Comparison of ENCODE assay signal across 8 cellular contexts in the genomic region with DNA sequence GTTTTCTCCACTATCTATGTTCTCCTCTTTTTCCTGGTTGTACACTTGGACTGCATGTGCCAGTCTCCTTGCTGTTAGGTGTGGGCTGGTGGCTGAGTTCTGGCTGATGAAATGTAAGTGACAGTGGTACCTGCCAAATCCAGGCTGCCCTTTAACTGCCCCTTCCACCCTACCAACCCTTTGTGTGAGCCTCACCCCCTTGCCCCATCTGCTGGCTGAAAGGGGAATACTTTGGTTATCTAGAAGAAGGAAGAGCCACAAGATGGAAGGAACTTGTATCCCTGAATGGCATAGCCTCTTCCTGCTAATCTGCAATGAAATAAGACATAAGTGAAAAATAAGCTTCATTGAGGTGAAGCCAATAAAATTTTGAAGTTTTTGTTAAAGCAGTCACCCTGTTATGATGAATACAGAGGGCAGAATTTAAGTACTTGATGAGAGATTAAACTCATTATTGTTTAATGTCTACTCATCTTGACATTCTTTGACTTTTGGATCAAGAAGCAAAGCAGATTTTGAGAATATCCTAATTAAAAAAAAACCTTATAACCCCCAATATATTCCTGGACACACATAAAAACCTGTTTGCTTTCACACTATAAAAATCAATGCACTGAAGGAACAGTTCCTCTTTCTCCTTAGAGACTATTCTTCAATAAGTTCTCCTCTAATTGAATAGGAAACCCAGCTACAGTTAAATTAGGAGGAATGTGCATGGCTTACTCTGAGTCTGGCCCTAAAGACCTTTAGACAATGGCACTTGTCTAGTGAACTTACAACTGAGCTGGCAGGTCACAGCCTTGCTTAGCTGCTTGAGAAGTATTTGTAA.
DNase-seq lines count a peak whose midpoint lies in the region; ATAC-seq and TF ChIP-seq lines count a peak whose summit lies in the region.

No MANE protein-coding gene starts in this region.

- peak; percentile 32 for TF ChIP-seq CTCF in osteocyte (IDR thresholded peaks at IDR 0.05)

- H3K4me3 Mint-ChIP-seq in T-cell (peak overlapping the region in 1 of 3 donors; percentile 16), osteocyte (ENCODE audit: unreplicated experiment) (no peak overlapping the region)
- H3K4me3 Mint-ChIP-seq in effector memory CD8-positive, alpha-beta T cell: no peak overlapping the region

- CTCF ChIA-PET in T-cell (lab: Charles Lee): interaction anchor here (0.5 to 2.1 kb wide), 8 partner anchors 9 to 1026 kb away, joined by 3 to 7 read pairs (median 3); no protein-coding TSS in a partner anchor

- POLR2A ChIA-PET in T-cell (lab: Charles Lee): interaction anchor here in 1 of 2 donors (0.7 kb wide), 1 partner anchor 530 kb away, joined by 3 read pairs; no protein-coding TSS in a partner anchor

- H3K27ac Mint-ChIP-seq in T-cell (peak overlapping the region; percentile 24 to 72), osteocyte (ENCODE audit: unreplicated experiment) (no peak overlapping the region)
- peak overlapping the region in 1 of 2 donors; percentile 82 for H3K27ac Mint-ChIP-seq in effector memory CD8-positive, alpha-beta T cell

- ATAC-seq in T-cell (replicated peaks in 1 of 4): no peak
- peak; percentile 26 for ATAC-seq in effector memory CD8-positive, alpha-beta T cell (replicated peaks)

- H3K9me3 Mint-ChIP-seq in T-cell (peaks cover 0 to 8% (median 3%) of the 10 kb centered on the region in 3 donors), osteocyte (ENCODE audit: unreplicated experiment) (peaks cover 9% of the 10 kb centered on the region)
- H3K9me3 Mint-ChIP-seq in effector memory CD8-positive, alpha-beta T cell: no peaks in the 10 kb centered on the region

- H3K36me3 Mint-ChIP-seq in T-cell (no peaks in the 10 kb centered on the region), osteocyte (ENCODE audit: unreplicated experiment) (no peaks in the 10 kb centered on the region)
- H3K36me3 Mint-ChIP-seq in effector memory CD8-positive, alpha-beta T cell (ENCODE audit: insufficient read depth): peaks cover 4% of the 10 kb centered on the region

- intact Hi-C loops in posterior cingulate gyrus (cut with DNase I): no loop called here

- H3K27me3 Mint-ChIP-seq in T-cell (no peaks in the 10 kb centered on the region), osteocyte (ENCODE audit: unreplicated experiment) (no peaks in the 10 kb centered on the region)
- H3K27me3 Mint-ChIP-seq in effector memory CD8-positive, alpha-beta T cell: no peaks in the 10 kb centered on the region

- peak in 2 of 3 donors; percentile 44 to 49 for DNase-seq in stimulated activated CD4-positive, alpha-beta T cell treated with anti-CD3 and anti-CD28 coated beads, Interleukin-12 subunit alpha, Interleukin-12 subunit beta, amount 100 ng/mL, for 48 hours (ENCODE audit: low read depth in 2 of 3, low spot score in 1 of 3)
- DNase-seq in stimulated activated CD4-positive, alpha-beta T cell treated with anti-CD3 and anti-CD28 coated beads, Interleukin-12 subunit alpha, Interleukin-12 subunit beta, amount 100 ng/mL, for 4 hours: no peak
- DNase-seq in LoVo (ENCODE audit: low spot score) (peak; percentile 67), T-cell (peak in 14 of 34 experiments; percentile 24 to 50 (median 34)), osteocyte (ENCODE audit: extremely low spot score, unreplicated experiment) (no peak), superior temporal gyrus (ENCODE audit: extremely low spot score) (no peak), posterior cingulate gyrus (no peak)
- peak; percentile 38 to 64 (median 48) for DNase-seq in effector memory CD8-positive, alpha-beta T cell

- H3K4me1 Mint-ChIP-seq in T-cell: peaks cover 64 to 69% (median 65%) of the 10 kb centered on the region in 3 donors
- peaks cover 21 to 43% of the 10 kb centered on the region in 2 donors for H3K4me1 Mint-ChIP-seq in effector memory CD8-positive, alpha-beta T cell (ENCODE audit: low read depth in 2 of 2)
- peaks cover 5% of the 10 kb centered on the region for H3K4me1 Mint-ChIP-seq in osteocyte (ENCODE audit: unreplicated experiment)

Comparison
In these comparisons a context has a peak if more than half of its experiments do, and no peak if none do; other contexts are left out.
1. DNase-seq: peak in stimulated activated CD4-positive, alpha-beta T cell treated with anti-CD3 and anti-CD28 coated beads, Interleukin-12 subunit alpha, Interleukin-12 subunit beta, amount 100 ng/mL, for 48 hours (2 of 3), LoVo (single experiment) and effector memory CD8-positive, alpha-beta T cell (3 of 3); none in stimulated activated CD4-positive, alpha-beta T cell treated with anti-CD3 and anti-CD28 coated beads, Interleukin-12 subunit alpha, Interleukin-12 subunit beta, amount 100 ng/mL, for 4 hours (single experiment), osteocyte (single experiment), superior temporal gyrus (single experiment) and posterior cingulate gyrus (0 of 10).